In genomic region chr2:88265352-88265960, GRCh38 we compare ENCODE assay signal across 8 cellular contexts.
DNase-seq lines count a peak whose midpoint lies in the region; ATAC-seq and TF ChIP-seq lines count a peak whose summit lies in the region.

No MANE protein-coding gene starts in this region.

- WGBS in right cardiac atrium = 15% methylated on average over 4 of the region's 4 CpGs
- WGBS in ovary, 3 donors = 33 to 50% (median 36%) methylated on average over 4 of the region's 4 CpGs

- BruUV-seq in PC-3 (replicated peaks; lab: Mats Ljungman, UMichigan) = no TSS peak

- H3K4me3 ChIP-seq in PC-3 (ENCODE audit: low read length) (no peak overlapping the region), right cardiac atrium (ENCODE audit: low read length) (no peak overlapping the region), ovary (no peak overlapping the region)

- no peak for TF ChIP-seq POLR2A in ovary (IDR thresholded peaks at IDR 0.05)

- H3K9me3 ChIP-seq in PC-3 (ENCODE audit: low read length) (no peaks in the 10 kb centered on the region), right cardiac atrium (ENCODE audit: control insufficient read depth, low read length) (no peaks in the 10 kb centered on the region), ovary (no peaks in the 10 kb centered on the region)

- H3K4me1 ChIP-seq in PC-3 (ENCODE audit: insufficient read depth, low read length) (no peaks in the 10 kb centered on the region), right cardiac atrium (ENCODE audit: control insufficient read depth, insufficient read depth, low read length) (no peaks in the 10 kb centered on the region), ovary (ENCODE audit: insufficient read depth) (no peaks in the 10 kb centered on the region)

- no peak for TF ChIP-seq CTCF in PC-3 (conservative IDR thresholded peaks at IDR 0.05; ENCODE audit: low read depth, low read length)
- no peak for TF ChIP-seq CTCF in ovary (IDR thresholded peaks at IDR 0.05)

- H3K27ac ChIP-seq in PC-3 (ENCODE audit: low read length) (no peak overlapping the region), right cardiac atrium (ENCODE audit: low read length) (no peak overlapping the region), ovary (no peak overlapping the region)

- H4K20me1 ChIP-seq in PC-3 (ENCODE audit: low read length) = no peaks in the 10 kb centered on the region

- TF ChIP-seq EP300 in ovary (IDR thresholded peaks at IDR 0.05) = no peak

- H3K9me2 ChIP-seq in PC-3 (replicated peaks; ENCODE audit: low read length) = no peaks in the 10 kb centered on the region

- no peaks in the 10 kb centered on the region for H3F3A ChIP-seq in PC-3 (ENCODE audit: low read length, unreplicated experiment)

- intact Hi-C loops in PC-3 (cut with micrococcal nuclease) (no loop called here), right cardiac atrium (cut with DNase I) (no loop called here), ovary (cut with DNase I) (no loop called here), left colon (cut with DNase I, micrococcal nuclease) (no loop called here)

- H3K4me2 ChIP-seq in PC-3 (ENCODE audit: low read length) = no peak overlapping the region

- H3K27me3 ChIP-seq in PC-3 (ENCODE audit: low read length) (peaks cover 64% of the 10 kb centered on the region), right cardiac atrium (ENCODE audit: control insufficient read depth, insufficient read depth) (no peaks in the 10 kb centered on the region), ovary (no peaks in the 10 kb centered on the region)

- H2AFZ ChIP-seq in PC-3 (ENCODE audit: low read length) = no peak overlapping the region

- no peaks in the 10 kb centered on the region for H3K79me2 ChIP-seq in PC-3 (ENCODE audit: low read length)

- H3K36me3 ChIP-seq in PC-3 (ENCODE audit: low read depth, low read length) = no peaks in the 10 kb centered on the region
- H3K36me3 ChIP-seq in ovary = no peaks in the 10 kb centered on the region

- peak; percentile 7 for DNase-seq in COLO668 (lab: John Stamatoyannopoulos, UW; ENCODE audit: unreplicated experiment)
- DNase-seq in PC-3 = peak; percentile 46
- DNase-seq in right cardiac atrium = no peak
- no peak for DNase-seq in NCI-H2227 (lab: John Stamatoyannopoulos, UW; ENCODE audit: unreplicated experiment)
- no peak for DNase-seq in ovary
- no peak for DNase-seq in left colon
- no peak for DNase-seq in midbrain (lab: John Stamatoyannopoulos, UW)

- POLR2A ChIA-PET in PC-3 (lab: Charles Lee; ENCODE audit: unreplicated experiment) = no interaction called here

- CTCF ChIA-PET in PC-3 (lab: Charles Lee) = no interaction called here

- ATAC-seq in GM21619 (IDR thresholded peaks at IDR 0.05; ENCODE audit: unreplicated experiment) (peak; percentile 74), PC-3 (no peak), right cardiac atrium (peak; percentile 48 to 81), left colon (no peak)

- H3K9ac ChIP-seq in PC-3 (ENCODE audit: low read length) = no peak overlapping the region

Comparison
In these comparisons a context has a peak if more than half of its experiments do, and no peak if none do; other contexts are left out.
1. DNase-seq: peak in COLO668 (single experiment) and PC-3 (single experiment); none in right cardiac atrium (0 of 3), NCI-H2227 (single experiment), ovary (0 of 5), left colon (0 of 2) and midbrain (single experiment).
2. ATAC-seq: peak in GM21619 (single experiment) and right cardiac atrium (2 of 2); none in PC-3 (single experiment) and left colon (single experiment).